10 cellular contexts compared by ENCODE assay signal in the genomic region with DNA sequence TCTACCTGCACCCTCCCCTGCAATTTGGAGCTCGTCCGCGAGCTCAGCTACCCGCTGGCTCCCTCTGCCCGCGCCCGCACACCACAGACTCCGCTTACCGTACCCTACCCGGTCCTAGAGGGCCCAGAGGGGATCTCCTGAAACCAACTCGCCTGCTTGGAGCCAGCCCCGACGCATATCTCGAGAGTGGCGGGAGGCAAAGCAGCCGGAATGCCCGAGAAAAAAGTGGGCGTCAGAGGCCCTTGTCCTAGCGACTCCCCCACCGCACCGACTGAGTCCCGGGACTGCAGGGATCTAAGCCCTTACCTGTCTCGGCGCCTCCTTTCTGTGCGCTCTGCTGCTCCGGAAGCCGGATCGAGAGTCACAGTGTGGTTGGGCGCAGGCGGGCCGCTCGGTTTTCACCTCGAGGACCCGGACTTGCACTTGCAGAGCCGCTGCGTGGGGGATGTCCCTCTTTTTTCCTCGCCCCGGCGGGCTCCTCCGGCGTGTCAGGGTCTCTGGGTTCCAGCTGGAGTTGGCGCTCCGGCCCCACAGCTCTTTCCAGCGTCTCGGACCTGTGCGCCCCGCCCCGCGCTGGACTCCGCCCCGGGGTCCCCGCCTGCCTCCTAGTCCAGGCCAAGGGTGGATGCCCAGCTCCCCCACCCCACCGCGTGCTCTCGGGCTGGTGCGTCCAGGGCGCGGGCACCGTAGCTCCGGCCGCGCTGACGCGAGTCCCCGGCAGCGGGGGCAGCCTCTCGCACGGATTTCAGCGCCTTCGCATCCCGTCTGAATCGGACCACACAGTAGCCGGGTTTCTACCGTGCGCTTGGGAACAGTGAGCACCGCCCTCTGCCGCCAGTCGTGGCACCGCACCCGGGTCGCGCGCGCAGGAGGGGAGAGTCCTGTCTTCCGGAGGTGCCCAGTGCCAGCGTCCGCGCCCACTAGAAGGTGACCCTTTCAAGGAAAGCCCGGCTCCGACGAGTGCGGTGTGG. TPM values are rescaled to one million over a fixed set of nuclear protein-coding genes. Genes with fewer than 3 reads are reported as not detected.
A peak's percentile ranks its signal among the peaks of the same experiment; 100 is the strongest.
DNase-seq lines count a peak whose midpoint lies in the region; ATAC-seq, FAIRE-seq and TF ChIP-seq lines count a peak whose summit lies in the region.
"Had no signal": no experiment of that assay in that cellular context is flagged by ENCODE, and none has a peak within 500 bp of the region (broad histone marks: within the 10 kb centered on the region; RNA-seq: fewer than 3 reads in every experiment).

A gene (minus strand): TSS at position 767 of the 971 bp plus-strand sequence. CDS start 2,585 bp downstream, outside the sequence.

- no peak for TF ChIP-seq RAD21 in A549 (conservative IDR thresholded peaks at IDR 0.05 in 1 of 2, IDR thresholded peaks at IDR 0.05 in 1 of 2)

- TF ChIP-seq POLR2A in A549 (IDR thresholded peaks at IDR 0.05; ENCODE audit: low read length) = no peak

- intact Hi-C loops in aorta (cut with DNase I) = no loop called here

- H3K36me3 ChIP-seq in aorta (ENCODE audit: control insufficient read depth in 1 of 2, insufficient read depth in 2 of 2, low read length in 1 of 2) = no peaks in the 10 kb centered on the region

- WGBS in A549 (ENCODE audit: missing lambda C conversion rate) = 47% methylated on average over 79 of the region's 92 CpGs
- WGBS in aorta, 2 donors = 1% methylated on average over 92 of the region's 92 CpGs

- TF ChIP-seq EP300 in A549 (IDR thresholded peaks at IDR 0.05) = no peak

- FAIRE-seq in A549 (lab: Jason Lieb, UNC) = no peak

- TF ChIP-seq CTCF in A549 (IDR thresholded peaks at IDR 0.05) (no peak), GM10248 (IDR thresholded peaks at IDR 0.05; ENCODE audit: control extremely low read depth, extremely low read depth, low read depth, missing control alignments) (no peak)

- no peaks in the 10 kb centered on the region for H3K27me3 ChIP-seq in aorta (ENCODE audit: control insufficient read depth in 1 of 2, insufficient read depth in 2 of 2, low read length in 1 of 2)

- H3K4me1 ChIP-seq in A549 (no peaks in the 10 kb centered on the region), aorta (ENCODE audit: control insufficient read depth in 1 of 2, insufficient read depth in 2 of 2, low read length in 2 of 2) (no peaks in the 10 kb centered on the region)

- DNase-seq in A549 (ENCODE audit: low read depth in 1 of 2, low spot score in 1 of 2) = no peak
- peak; percentile 29 for DNase-seq in GM10248 (ENCODE audit: extremely low spot score)
- peak; percentile 43 to 49 for DNase-seq in activated T-cell treated with anti-CD3 and anti-CD28 coated beads, Interleukin-2, amount 50 U/mL, for 48 hours
- DNase-seq in left kidney (ENCODE audit: low read depth, low spot score) = peak; percentile 82
- no peak for DNase-seq in hepatic stellate cell (ENCODE audit: low spot score)
- DNase-seq in aorta = no peak
- no peak for DNase-seq in SIG-M5 (lab: John Stamatoyannopoulos, UW)

- H3K4me3 ChIP-seq in A549 (no peak within 1 kb of the TSS), aorta (ENCODE audit: low read length in 2 of 2) (no peak within 1 kb of the TSS)

- H3K9me3 ChIP-seq in A549 (peaks cover 8% of the 10 kb centered on the region; the same call in 1 of the 3 replicates), aorta (ENCODE audit: control insufficient read depth, low read length) (no peaks in the 10 kb centered on the region)

- H3K27ac ChIP-seq in A549 (no peak within 1 kb of the TSS), aorta (ENCODE audit: low read depth in 1 of 2, low read length in 2 of 2) (no peak within 1 kb of the TSS)

- ATAC-seq in A549 = peak in 1 of 2 experiments; percentile 47; a peak in 3 of 6 replicates
- ATAC-seq in aorta (ENCODE audit: low FRiP score) = no peak
- ATAC-seq in HG03039 (IDR thresholded peaks at IDR 0.05; ENCODE audit: unreplicated experiment) = no peak

- POLR2A ChIA-PET in A549 (lab: Yijun Ruan, JAX) = no interaction called here
- POLR2A ChIA-PET in GM10248 (lab: Yijun Ruan, JAX) = no interaction called here

- H3K4me2 ChIP-seq in A549 = peak within 1 kb of the TSS; percentile 32; the same call in 2 of the 3 replicates

- CTCF ChIA-PET in A549 (lab: Yijun Ruan, JAX) = no interaction called here
- CTCF ChIA-PET in GM10248 (lab: Yijun Ruan, JAX) = no interaction called here

TF ChIP-seq in A549, 52 proteins besides CTCF, POLR2A, EP300 and RAD21:
- no peak for TF ChIP-seq POLR2AphosphoS2 (conservative IDR thresholded peaks at IDR 0.05; ENCODE audit: low read length)
- TF ChIP-seq CEBPB (IDR thresholded peaks at IDR 0.05) = no peak
- TF ChIP-seq HOXB5 (CRISPR knock-in tag; IDR thresholded peaks at IDR 0.05) = no peak
- no peak for TF ChIP-seq CHD4 (IDR thresholded peaks at IDR 0.05; ENCODE audit: borderline replicate concordance)
- no peak for TF ChIP-seq NR3C1 (IDR thresholded peaks at IDR 0.05)
- TF ChIP-seq, protein P1, sequence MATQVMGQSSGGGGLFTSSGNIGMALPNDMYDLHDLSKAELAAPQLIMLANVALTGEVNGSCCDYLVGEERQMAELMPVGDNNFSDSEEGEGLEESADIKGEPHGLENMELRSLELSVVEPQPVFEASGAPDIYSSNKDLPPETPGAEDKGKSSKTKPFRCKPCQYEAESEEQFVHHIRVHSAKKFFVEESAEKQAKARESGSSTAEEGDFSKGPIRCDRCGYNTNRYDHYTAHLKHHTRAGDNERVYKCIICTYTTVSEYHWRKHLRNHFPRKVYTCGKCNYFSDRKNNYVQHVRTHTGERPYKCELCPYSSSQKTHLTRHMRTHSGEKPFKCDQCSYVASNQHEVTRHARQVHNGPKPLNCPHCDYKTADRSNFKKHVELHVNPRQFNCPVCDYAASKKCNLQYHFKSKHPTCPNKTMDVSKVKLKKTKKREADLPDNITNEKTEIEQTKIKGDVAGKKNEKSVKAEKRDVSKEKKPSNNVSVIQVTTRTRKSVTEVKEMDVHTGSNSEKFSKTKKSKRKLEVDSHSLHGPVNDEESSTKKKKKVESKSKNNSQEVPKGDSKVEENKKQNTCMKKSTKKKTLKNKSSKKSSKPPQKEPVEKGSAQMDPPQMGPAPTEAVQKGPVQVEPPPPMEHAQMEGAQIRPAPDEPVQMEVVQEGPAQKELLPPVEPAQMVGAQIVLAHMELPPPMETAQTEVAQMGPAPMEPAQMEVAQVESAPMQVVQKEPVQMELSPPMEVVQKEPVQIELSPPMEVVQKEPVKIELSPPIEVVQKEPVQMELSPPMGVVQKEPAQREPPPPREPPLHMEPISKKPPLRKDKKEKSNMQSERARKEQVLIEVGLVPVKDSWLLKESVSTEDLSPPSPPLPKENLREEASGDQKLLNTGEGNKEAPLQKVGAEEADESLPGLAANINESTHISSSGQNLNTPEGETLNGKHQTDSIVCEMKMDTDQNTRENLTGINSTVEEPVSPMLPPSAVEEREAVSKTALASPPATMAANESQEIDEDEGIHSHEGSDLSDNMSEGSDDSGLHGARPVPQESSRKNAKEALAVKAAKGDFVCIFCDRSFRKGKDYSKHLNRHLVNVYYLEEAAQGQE (IDR thresholded peaks at IDR 0.05) = no peak
- no peak for TF ChIP-seq ZC3H11A (IDR thresholded peaks at IDR 0.05)
- TF ChIP-seq RCOR1 (IDR thresholded peaks at IDR 0.05; ENCODE audit: low read depth, low read length) = no peak
- TF ChIP-seq CHD2 (IDR thresholded peaks at IDR 0.05; ENCODE audit: low read length, partially characterized antibody) = no peak
- no peak for TF ChIP-seq HEYL (CRISPR knock-in tag; IDR thresholded peaks at IDR 0.05)
- no peak for TF ChIP-seq MAZ (IDR thresholded peaks at IDR 0.05; ENCODE audit: borderline replicate concordance, low read depth, low read length)
- TF ChIP-seq, protein P2, sequence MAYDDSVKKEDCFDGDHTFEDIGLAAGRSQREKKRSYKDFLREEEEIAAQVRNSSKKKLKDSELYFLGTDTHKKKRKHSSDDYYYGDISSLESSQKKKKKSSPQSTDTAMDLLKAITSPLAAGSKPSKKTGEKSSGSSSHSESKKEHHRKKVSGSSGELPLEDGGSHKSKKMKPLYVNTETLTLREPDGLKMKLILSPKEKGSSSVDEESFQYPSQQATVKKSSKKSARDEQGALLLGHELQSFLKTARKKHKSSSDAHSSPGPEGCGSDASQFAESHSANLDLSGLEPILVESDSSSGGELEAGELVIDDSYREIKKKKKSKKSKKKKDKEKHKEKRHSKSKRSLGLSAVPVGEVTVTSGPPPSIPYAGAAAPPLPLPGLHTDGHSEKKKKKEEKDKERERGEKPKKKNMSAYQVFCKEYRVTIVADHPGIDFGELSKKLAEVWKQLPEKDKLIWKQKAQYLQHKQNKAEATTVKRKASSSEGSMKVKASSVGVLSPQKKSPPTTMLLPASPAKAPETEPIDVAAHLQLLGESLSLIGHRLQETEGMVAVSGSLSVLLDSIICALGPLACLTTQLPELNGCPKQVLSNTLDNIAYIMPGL (CRISPR knock-in tag; IDR thresholded peaks at IDR 0.05; ENCODE audit: borderline replicate concordance) = no peak
- TF ChIP-seq SMC3 (IDR thresholded peaks at IDR 0.05) = no peak
- no peak for TF ChIP-seq KDM1A (IDR thresholded peaks at IDR 0.05; ENCODE audit: low read depth)

RNA-seq across cellular contexts. Expression of the gene that starts here (rescaled TPM):
- not detected in 2 replicates for polyA plus RNA-seq in A549 (2011; rRNA removed)
- not detected in 2 replicates for polyA plus RNA-seq in A549 (2012; cell fraction: cytosol; rRNA removed)
- 0.04 TPM in 1 of 2 replicates, not detected in the other for polyA plus RNA-seq in A549 (2012; cell fraction: nucleus; rRNA removed)
- not detected in 3 replicates for polyA plus RNA-seq in A549 (2017; fragmentation: RNase III; extraction: RNeasy Plus Mini Kit Qiagen cat#74134 plus additional on column Dnase treatment)
- polyA minus RNA-seq in A549 (2011; rRNA and poly(A)+ RNA removed) = not detected in 2 replicates
- total RNA-seq in aorta = not detected
- not detected for polyA plus RNA-seq in aorta
- total RNA-seq: activated T-helper 1 cell treated with anti-CD3 and anti-CD28 coated beads, Interleukin-12 subunit alpha, Interleukin-12 subunit beta, Interleukin-2, Interleukin-4 antibody, amounts not matched to agents 30 ng/mL and 10 ng/mL and 1 ng/mL, durations not matched to agents 14 hours and 24 hours and 36 hours; epithelial cell of proximal tubule had no signal

Comparison
In these comparisons a context has a peak if more than half of its experiments do, and no peak if none do; other contexts are left out.
1. DNase-seq: peak in GM10248 (single experiment), activated T-cell treated with anti-CD3 and anti-CD28 coated beads, Interleukin-2, amount 50 U/mL, for 48 hours (2 of 2) and left kidney (single experiment); none in A549 (0 of 2), hepatic stellate cell (single experiment), aorta (0 of 2) and SIG-M5 (single experiment).